ENCODE assay signal across 8 cellular contexts in genomic region chr2:64918220-64918886, GRCh38.
DNase-seq lines count a peak whose midpoint lies in the region; ATAC-seq, FAIRE-seq and TF ChIP-seq lines count a peak whose summit lies in the region.

No MANE protein-coding gene starts in this region.

- H3K27me3 ChIP-seq in heart right ventricle (no peaks in the 10 kb centered on the region), GM12878 (replicated peaks in 1 of 2; ENCODE audit: control insufficient read depth in 2 of 2, insufficient read depth in 2 of 2, low read length in 1 of 2) (no peaks in the 10 kb centered on the region), vagina (no peaks in the 10 kb centered on the region)

- WGBS in heart right ventricle, 2 donors, result 89 to 97% methylated on average over 8 of the region's 8 CpGs
- WGBS in GM12878 (ENCODE audit: insufficient coverage, insufficient replicate concordance, low lambda C conversion rate, missing lambda C conversion rate), result 74% methylated on average over 8 of the region's 8 CpGs

- in situ Hi-C loops in GM12878 (cut with MboI), result loop anchor here (5.0 to 25.0 kb wide), 2 partner anchors 119 to 644 kb away; no protein-coding TSS in a partner anchor

- H3K4me1 ChIP-seq in heart right ventricle (peaks cover 0 to 11% (median 0%) of the 10 kb centered on the region in 9 donors), GM12878 (ENCODE audit: control insufficient read depth, insufficient read depth, low read length) (peaks cover 58% of the 10 kb centered on the region), vagina (peaks cover 13% of the 10 kb centered on the region)

- H3K36me3 ChIP-seq in heart right ventricle, result no peaks in the 10 kb centered on the region
- H3K36me3 ChIP-seq in GM12878 (ENCODE audit: control insufficient read depth in 2 of 2, insufficient read depth in 2 of 2, low read length in 1 of 2), result peaks cover 14 to 17% of the 10 kb centered on the region in 2 experiments; a peak in 3 of 4 replicates
- H3K36me3 ChIP-seq in vagina, result no peaks in the 10 kb centered on the region

- H3K27ac ChIP-seq in heart right ventricle (peak overlapping the region in 4 of 10 donors; percentile 8 to 80 (median 48)), GM12878 (ENCODE audit: control insufficient read depth, insufficient read depth) (peak overlapping the region; percentile 81), vagina (peak overlapping the region; percentile 40)

- RAD21 ChIA-PET in GM12878 (lab: Charles Lee; ENCODE audit: unreplicated experiment), result interaction anchor here (0.6 to 13.2 kb wide), 26 partner anchors 11 to 702 kb away, joined by 3 to 389 read pairs (median 4); partner anchors contain the start of genes AFTPH, CEP68 and SLC1A4

- no peak for TF ChIP-seq EP300 in GM12878 (IDR thresholded peaks at IDR 0.05; ENCODE audit: borderline replicate concordance in 1 of 2, control insufficient read depth in 1 of 2, low read depth in 2 of 2, low read length in 2 of 2)

- TF ChIP-seq POLR2A in GM12878 (IDR thresholded peaks at IDR 0.05; ENCODE audit: low read depth, low read length) (no peak), vagina (IDR thresholded peaks at IDR 0.05) (no peak)

- H3K27ac Mint-ChIP-seq in memory B cell, result peak overlapping the region; percentile 76

- no peak overlapping the region for H2AFZ ChIP-seq in GM12878 (ENCODE audit: control insufficient read depth, low read depth, low read length)

- no peaks in the 10 kb centered on the region for H3K9me3 ChIP-seq in heart right ventricle
- H3K9me3 ChIP-seq in GM12878 (replicated peaks; ENCODE audit: control insufficient read depth, insufficient read depth, low read length), result peaks cover 5% of the 10 kb centered on the region; the same call in 2 of the 3 replicates
- H3K9me3 ChIP-seq in vagina, result no peaks in the 10 kb centered on the region

- no peak overlapping the region; the same call in 1 of the 2 replicates for H3K9ac ChIP-seq in GM12878 (ENCODE audit: control insufficient read depth, insufficient read depth, low read length)

- BruUV-seq in GM12878 (replicated peaks; lab: Mats Ljungman, UMichigan), result TSS peak; percentile 60

- peaks cover 68% of the 10 kb centered on the region for H3K79me2 ChIP-seq in GM12878 (ENCODE audit: control insufficient read depth, insufficient read depth, low read length)

- ATAC-seq in heart right ventricle (no peak), Right ventricle myocardium superior (ENCODE audit: poor library complexity) (no peak), GM12878 (no peak), memory B cell (ENCODE audit: low read depth) (no peak), HG03175 (IDR thresholded peaks at IDR 0.05; ENCODE audit: unreplicated experiment) (no peak), GM21360 (IDR thresholded peaks at IDR 0.05; ENCODE audit: unreplicated experiment) (no peak), HG02884 (IDR thresholded peaks at IDR 0.05; ENCODE audit: unreplicated experiment) (no peak)

- H3K9me3 Mint-ChIP-seq in memory B cell, result no peaks in the 10 kb centered on the region

- POLR2A ChIA-PET in GM12878 (lab: Charles Lee), result interaction anchor here (0.8 to 16.6 kb wide), 8 partner anchors 10 to 309 kb away, joined by 3 to 377 read pairs (median 4); partner anchors contain the start of gene ACTR2

- no peaks in the 10 kb centered on the region for H3K36me3 Mint-ChIP-seq in memory B cell

- intact Hi-C loops in heart right ventricle (cut with DNase I), result loop anchor here in 8 of 10 donors (5.0 to 10.0 kb wide), 6 partner anchors 124 to 656 kb away; no protein-coding TSS in a partner anchor
- intact Hi-C loops in Right ventricle myocardium superior (cut with DNase I), result loop anchor here (10.0 kb wide), 1 partner anchor 266 kb away; no protein-coding TSS in a partner anchor
- intact Hi-C loops in GM12878 (cut with micrococcal nuclease; ENCODE audit: unreplicated experiment), result loop anchor here (1.0 to 10.0 kb wide), 3 partner anchors 115 to 306 kb away; partner anchors contain the start of genes ACTR2 and SERTAD2
- intact Hi-C loops in vagina (cut with DNase I), result loop anchor here (2.0 kb wide), 1 partner anchor 122 kb away; no protein-coding TSS in a partner anchor

- peak overlapping the region in 7 of 10 donors; percentile 27 to 52 (median 49) for H3K4me3 ChIP-seq in heart right ventricle
- H3K4me3 ChIP-seq in GM12878, result peak overlapping the region; percentile 62; the same call in 1 of the 2 replicates
- peak overlapping the region; percentile 28 to 43 for H3K4me3 ChIP-seq in vagina

- H3K4me3 Mint-ChIP-seq in memory B cell, result peak overlapping the region; percentile 85

- FAIRE-seq in GM12878 (lab: Jason Lieb, UNC), result no peak

- SMC1A ChIA-PET in GM12878 (lab: Charles Lee; ENCODE audit: uncharacterized antibody, unreplicated experiment), result interaction anchor here (0.6 to 14.1 kb wide), 29 partner anchors 8 to 394 kb away, joined by 3 to 395 read pairs (median 4); partner anchors contain the start of genes AFTPH and SERTAD2

- H4K20me1 ChIP-seq in GM12878 (ENCODE audit: control insufficient read depth, insufficient read depth), result no peaks in the 10 kb centered on the region

- peaks cover 48% of the 10 kb centered on the region for H3K4me1 Mint-ChIP-seq in memory B cell

- H3K4me2 ChIP-seq in GM12878 (ENCODE audit: control insufficient read depth, insufficient read depth), result peak overlapping the region; percentile 78

- TF ChIP-seq RAD21 in GM12878 (IDR thresholded peaks at IDR 0.05; ENCODE audit: insufficient read depth, low read depth, low read length), result no peak

- CTCF ChIA-PET in GM12878 (lab: Yijun Ruan, JAX), result interaction anchor here (0.6 to 13.8 kb wide), 22 partner anchors 9 to 169 kb away, joined by 3 to 413 read pairs (median 5); partner anchors contain the start of gene CEP68

- TF ChIP-seq CTCF in heart right ventricle (IDR thresholded peaks at IDR 0.05) (no peak), GM12878 (IDR thresholded peaks at IDR 0.05 in 2 of 3, conservative IDR thresholded peaks at IDR 0.05 in 1 of 3; ENCODE audit: control insufficient read depth in 2 of 3, extremely low read depth in 1 of 3, insufficient read depth in 1 of 3, low read depth in 3 of 3, low read length in 3 of 3) (no peak), vagina (IDR thresholded peaks at IDR 0.05) (no peak)

- no peak for DNase-seq in heart right ventricle
- DNase-seq in Right ventricle myocardium superior, result no peak
- DNase-seq in GM12878 (ENCODE audit: low read depth, low spot score), result no peak
- no peak for DNase-seq in memory B cell (ENCODE audit: low spot score in 2 of 2)
- DNase-seq in vagina (ENCODE audit: extremely low spot score in 2 of 2), result no peak

- no peaks in the 10 kb centered on the region for H3K27me3 Mint-ChIP-seq in memory B cell

TF ChIP-seq in GM12878, 131 proteins besides CTCF, POLR2A, EP300 and RAD21:
- TF ChIP-seq POLR2AphosphoS2 (IDR thresholded peaks at IDR 0.05; ENCODE audit: low read depth, low read length), result no peak
- no peak for TF ChIP-seq TAF1 (IDR thresholded peaks at IDR 0.05; ENCODE audit: borderline replicate concordance, low read depth, low read length)
- no peak for TF ChIP-seq NR2C1 (IDR thresholded peaks at IDR 0.05)
- TF ChIP-seq BACH1 (IDR thresholded peaks at IDR 0.05; ENCODE audit: borderline replicate concordance), result no peak
- TF ChIP-seq RUNX3 (IDR thresholded peaks at IDR 0.05; ENCODE audit: low read length), result 0 out of 2 replicates have a peak, but pooled peaks have one; percentile 2
- TF ChIP-seq CUX1 (IDR thresholded peaks at IDR 0.05; ENCODE audit: insufficient replicate concordance, low read depth, low read length), result no peak
- TF ChIP-seq RELA (IDR thresholded peaks at IDR 0.05; ENCODE audit: borderline replicate concordance, partially characterized antibody), result no peak
